ENCODE assay signal across 8 cellular contexts in genomic region chr19:44770550-44771257, GRCh38. TPM values are rescaled to one million over a fixed set of nuclear protein-coding genes. Genes with fewer than 3 reads are reported as not detected.
DNase-seq lines count a peak whose midpoint lies in the region; ATAC-seq and TF ChIP-seq lines count a peak whose summit lies in the region.

No MANE protein-coding gene starts in this region.

- no peaks in the 10 kb centered on the region for H3K9me3 ChIP-seq in DND-41 (ENCODE audit: insufficient read depth, low read length, severe bottlenecking)
- no peaks in the 10 kb centered on the region for H3K9me3 ChIP-seq in GM23248 (ENCODE audit: low read depth)
- H3K9me3 ChIP-seq in Panc1 (ENCODE audit: control insufficient read depth, insufficient read depth, low read depth, low read length): no peaks in the 10 kb centered on the region
- no peaks in the 10 kb centered on the region for H3K9me3 ChIP-seq in esophagus squamous epithelium

- BruUV-seq in Panc1 (replicated peaks; lab: Mats Ljungman, UMichigan): no TSS peak

- no peaks in the 10 kb centered on the region for H3K27me3 ChIP-seq in DND-41 (ENCODE audit: insufficient read depth, low read length, poor library complexity)
- no peaks in the 10 kb centered on the region for H3K27me3 ChIP-seq in GM23248 (replicated peaks; ENCODE audit: insufficient read depth)
- no peaks in the 10 kb centered on the region for H3K27me3 ChIP-seq in Panc1 (ENCODE audit: control insufficient read depth, insufficient read depth, low read length)
- no peaks in the 10 kb centered on the region for H3K27me3 ChIP-seq in esophagus squamous epithelium

- H3K9ac ChIP-seq in DND-41 (ENCODE audit: low read depth, low read length) (no peak overlapping the region), GM23248 (peak overlapping the region; percentile 40; the same call in 1 of the 2 replicates)

- DNase-seq in DND-41 (peak; percentile 84), GM23248 (peak; percentile 97), Kasumi-1 (lab: John Stamatoyannopoulos, UW) (peak; percentile 95), Panc1 (ENCODE audit: low read depth, low spot score) (peak; percentile 84), esophagus squamous epithelium (lab: John Stamatoyannopoulos, UW) (peak; percentile 83)
- peak; percentile 99 for DNase-seq in activated T-cell treated with anti-CD3 and anti-CD28 coated beads, Interleukin-2, amount 50 U/mL, for 24 hours
- peak; percentile 96 for DNase-seq in natural killer cell treated with Interleukin-12 subunit alpha and Interleukin-12 subunit beta and Interleukin-15 and Interleukin-18, amount 100 ng/mL, for 72 hours (ENCODE audit: low spot score)
- peak; percentile 94 for DNase-seq in stimulated activated naive CD4-positive, alpha-beta T cell treated with Interleukin-2 at 50 U/mL for 16 hours (lab: John Stamatoyannopoulos, UW)

- H3K36me3 ChIP-seq in DND-41 (ENCODE audit: insufficient read depth, low read length): no peaks in the 10 kb centered on the region
- H3K36me3 ChIP-seq in GM23248 (ENCODE audit: low read depth): no peaks in the 10 kb centered on the region
- no peaks in the 10 kb centered on the region for H3K36me3 ChIP-seq in Panc1 (ENCODE audit: control insufficient read depth, insufficient read depth, low read length)
- no peaks in the 10 kb centered on the region for H3K36me3 ChIP-seq in esophagus squamous epithelium

- H3K27me3 Mint-ChIP-seq in activated T-cell treated with anti-CD3 and anti-CD28 coated beads, Interleukin-2, amount 50 U/mL, for 24 hours: no peaks in the 10 kb centered on the region
- no peaks in the 10 kb centered on the region for H3K27me3 Mint-ChIP-seq in natural killer cell treated with Interleukin-12 subunit alpha and Interleukin-12 subunit beta and Interleukin-15 and Interleukin-18, amount 100 ng/mL, for 72 hours

- peak; percentile 82 for TF ChIP-seq CTCF in DND-41 (IDR thresholded peaks at IDR 0.05; ENCODE audit: borderline replicate concordance, extremely low read depth, low read length, poor library complexity, severe bottlenecking)
- peak; percentile 75; the same call in 1 of the 2 replicates for TF ChIP-seq CTCF in Panc1 (IDR thresholded peaks at IDR 0.05)
- peak; percentile 82 to 96 (median 92) for TF ChIP-seq CTCF in esophagus squamous epithelium (IDR thresholded peaks at IDR 0.05)

- no peaks in the 10 kb centered on the region for H3K36me3 Mint-ChIP-seq in activated T-cell treated with anti-CD3 and anti-CD28 coated beads, Interleukin-2, amount 50 U/mL, for 24 hours (ENCODE audit: low read depth)
- H3K36me3 Mint-ChIP-seq in natural killer cell treated with Interleukin-12 subunit alpha and Interleukin-12 subunit beta and Interleukin-15 and Interleukin-18, amount 100 ng/mL, for 72 hours: no peaks in the 10 kb centered on the region

- no peaks in the 10 kb centered on the region for H4K20me1 ChIP-seq in DND-41 (ENCODE audit: insufficient read depth, low read length)
- H4K20me1 ChIP-seq in GM23248 (ENCODE audit: insufficient read depth): no peaks in the 10 kb centered on the region

- peaks cover 34% of the 10 kb centered on the region for H3K4me1 Mint-ChIP-seq in activated T-cell treated with anti-CD3 and anti-CD28 coated beads, Interleukin-2, amount 50 U/mL, for 24 hours (ENCODE audit: low read depth)
- peaks cover 25 to 31% of the 10 kb centered on the region in 2 donors for H3K4me1 Mint-ChIP-seq in natural killer cell treated with Interleukin-12 subunit alpha and Interleukin-12 subunit beta and Interleukin-15 and Interleukin-18, amount 100 ng/mL, for 72 hours (ENCODE audit: low read depth in 2 of 2)

- peak overlapping the region; percentile 59 for H3K4me3 Mint-ChIP-seq in activated T-cell treated with anti-CD3 and anti-CD28 coated beads, Interleukin-2, amount 50 U/mL, for 24 hours
- peak overlapping the region; percentile 70 for H3K4me3 Mint-ChIP-seq in natural killer cell treated with Interleukin-12 subunit alpha and Interleukin-12 subunit beta and Interleukin-15 and Interleukin-18, amount 100 ng/mL, for 72 hours

- H3K9me2 ChIP-seq in GM23248 (ENCODE audit: insufficient read depth): no peaks in the 10 kb centered on the region

- no peak overlapping the region for H3K27ac ChIP-seq in DND-41 (ENCODE audit: low read length)
- no peak overlapping the region for H3K27ac ChIP-seq in GM23248
- H3K27ac ChIP-seq in Panc1 (ENCODE audit: low read length): peak overlapping the region; percentile 66
- H3K27ac ChIP-seq in esophagus squamous epithelium: peak overlapping the region in 3 of 4 donors; percentile 44 to 67 (median 48)

- H3K4me1 ChIP-seq in DND-41 (ENCODE audit: insufficient read depth, low read length): no peaks in the 10 kb centered on the region; the same call in 1 of the 2 replicates
- peaks cover 19% of the 10 kb centered on the region for H3K4me1 ChIP-seq in GM23248 (ENCODE audit: insufficient read depth)
- peaks cover 10% of the 10 kb centered on the region for H3K4me1 ChIP-seq in Panc1 (ENCODE audit: control insufficient read depth, insufficient read depth, low read length)
- H3K4me1 ChIP-seq in esophagus squamous epithelium: peaks cover 4 to 35% (median 16%) of the 10 kb centered on the region in 3 donors

- H3K9me3 Mint-ChIP-seq in activated T-cell treated with anti-CD3 and anti-CD28 coated beads, Interleukin-2, amount 50 U/mL, for 24 hours: no peaks in the 10 kb centered on the region
- peaks cover 3% of the 10 kb centered on the region for H3K9me3 Mint-ChIP-seq in natural killer cell treated with Interleukin-12 subunit alpha and Interleukin-12 subunit beta and Interleukin-15 and Interleukin-18, amount 100 ng/mL, for 72 hours

- H2AFZ ChIP-seq in DND-41 (ENCODE audit: low read depth, low read length) (no peak overlapping the region), GM23248 (peak overlapping the region; percentile 87)

- in situ Hi-C loops in GM23248 (cut with MboI) (no loop called here), Panc1 (cut with HindIII; ENCODE audit: low pct_unique_long_range_greater_than_20kb, low sequenced_read_pairs) (no loop called here)

- H3K4me3 ChIP-seq in DND-41 (ENCODE audit: low read depth in 1 of 2, low read length in 2 of 2) (no peak overlapping the region), GM23248 (peak overlapping the region; percentile 28; the same call in 1 of the 2 replicates), Panc1 (ENCODE audit: low read depth in 2 of 2, low read length in 2 of 2) (no peak overlapping the region), esophagus squamous epithelium (peak overlapping the region in 1 of 4 donors; percentile 28)

- no peaks in the 10 kb centered on the region for H3K79me2 ChIP-seq in DND-41 (ENCODE audit: insufficient read depth, low read length)
- H3K79me2 ChIP-seq in GM23248 (ENCODE audit: insufficient read depth): no peaks in the 10 kb centered on the region

- H3K4me2 ChIP-seq in DND-41 (ENCODE audit: insufficient read depth, low read length): 0 out of 2 replicates have a peak overlapping the region, but pooled peaks have one; percentile 11
- H3K4me2 ChIP-seq in GM23248 (ENCODE audit: unreplicated experiment): peak overlapping the region; percentile 47

- CTCF ChIA-PET in Panc1 (lab: Charles Lee): interaction anchor here (0.6 to 2.5 kb wide), 12 partner anchors 9 to 200 kb away, joined by 3 to 34 read pairs (median 4); partner anchors contain the start of gene NECTIN2

- no peak for TF ChIP-seq POLR2A in esophagus squamous epithelium (IDR thresholded peaks at IDR 0.05)

- WGBS in GM23248 (ENCODE audit: low coverage in 1 of 2, low lambda C conversion rate in 2 of 2, missing lambda C conversion rate in 2 of 2), 2 experiments: 17 to 20% methylated on average over 15 of the region's 15 CpGs
- WGBS in esophagus squamous epithelium, 2 donors: 13% methylated on average over 15 of the region's 15 CpGs

- peak overlapping the region; percentile 87 for H3K27ac Mint-ChIP-seq in activated T-cell treated with anti-CD3 and anti-CD28 coated beads, Interleukin-2, amount 50 U/mL, for 24 hours
- H3K27ac Mint-ChIP-seq in natural killer cell treated with Interleukin-12 subunit alpha and Interleukin-12 subunit beta and Interleukin-15 and Interleukin-18, amount 100 ng/mL, for 72 hours: peak overlapping the region; percentile 70 to 76

- ATAC-seq in DND-41 (ENCODE audit: insufficient read depth, low read depth) (peak; percentile 97), Panc1 (peak; percentile 98)
- peak; percentile 100 for ATAC-seq in natural killer cell treated with Interleukin-12 subunit alpha and Interleukin-12 subunit beta and Interleukin-15 and Interleukin-18, amount 100 ng/mL, for 72 hours

- H3F3A ChIP-seq in GM23248 (ENCODE audit: insufficient read depth): peaks cover 17% of the 10 kb centered on the region

- intact Hi-C loops in Panc1 (cut with micrococcal nuclease; ENCODE audit: unreplicated experiment): loop anchor here (2.0 kb wide), 2 partner anchors 46 to 82 kb away; no protein-coding TSS in a partner anchor
- intact Hi-C loops in esophagus squamous epithelium (cut with DNase I): loop anchor here (5.0 kb wide), 1 partner anchor 48 kb away; no protein-coding TSS in a partner anchor

- POLR2A ChIA-PET in Panc1 (lab: Charles Lee): interaction anchor here (0.7 kb wide), 1 partner anchor 96 kb away, joined by 5 read pairs; no protein-coding TSS in a partner anchor

RNA-seq across cellular contexts. Expression of gene CBLC, which starts 7.0 kb away (rescaled TPM):
- total RNA-seq in GM23248 (2014; rRNA removed; shearing (Covaris generic)): not detected in 2 replicates
- not detected in 2 replicates for polyA plus RNA-seq in GM23248 (2016; fragmentation: Nextera tagmentation; extraction: Ambion mirVana)
- 0.80 TPM for total RNA-seq in Panc1 (2021; ENCODE audit: unreplicated experiment)
- 2.3 TPM for polyA plus RNA-seq in Panc1 (2012; ENCODE audit: insufficient read length)
- total RNA-seq in esophagus squamous epithelium: 10 to 100 TPM; 26.9 to 75.7 (median 49.1) TPM
- total RNA-seq in natural killer cell treated with Interleukin-12 subunit alpha and Interleukin-12 subunit beta and Interleukin-15 and Interleukin-18, amount 100 ng/mL, for 72 hours: not detected

RNA-seq across cellular contexts. Expression of gene BCL3, which starts 22.2 kb away (rescaled TPM):
- total RNA-seq in GM23248 (2014; rRNA removed; shearing (Covaris generic)): 11.3 and 18.6 TPM in 2 replicates
- 24.6 and 26.8 TPM in 2 replicates for polyA plus RNA-seq in GM23248 (2016; fragmentation: Nextera tagmentation; extraction: Ambion mirVana)
- total RNA-seq in Panc1 (2021; ENCODE audit: unreplicated experiment) (48.5 TPM), esophagus squamous epithelium (10 to 100 TPM; 26.6 to 88.9 (median 51.4) TPM)
- 80.9 TPM for polyA plus RNA-seq in Panc1 (2012; ENCODE audit: insufficient read length)
- total RNA-seq in natural killer cell treated with Interleukin-12 subunit alpha and Interleukin-12 subunit beta and Interleukin-15 and Interleukin-18, amount 100 ng/mL, for 72 hours: 100 to 1,000 TPM; 117 to 122 TPM

RNA-seq across cellular contexts. Expression of gene BCAM, which starts 38.2 kb away (rescaled TPM):
- total RNA-seq in GM23248 (2014; rRNA removed; shearing (Covaris generic)): 1.3 and 2.1 TPM in 2 replicates
- 1.4 and 1.5 TPM in 2 replicates for polyA plus RNA-seq in GM23248 (2016; fragmentation: Nextera tagmentation; extraction: Ambion mirVana)
- total RNA-seq in Panc1 (2021; ENCODE audit: unreplicated experiment): 21.5 TPM
- 85.2 TPM for polyA plus RNA-seq in Panc1 (2012; ENCODE audit: insufficient read length)
- total RNA-seq in esophagus squamous epithelium: 10 to 100 TPM in 3 of 4 donors, 1 to 10 TPM in 1; 7.2 to 24.8 (median 17.6) TPM
- total RNA-seq in natural killer cell treated with Interleukin-12 subunit alpha and Interleukin-12 subunit beta and Interleukin-15 and Interleukin-18, amount 100 ng/mL, for 72 hours: not detected

Comparison
In these comparisons a context has a peak if more than half of its experiments do, and no peak if none do; other contexts are left out.
1. H3K27ac ChIP-seq: peak in Panc1 (single experiment) and esophagus squamous epithelium (3 of 4); none in DND-41 (single experiment) and GM23248 (single experiment).
2. RNA of gene CBLC, which starts 7.0 kb away (total RNA-seq): 26.9 to 75.7 TPM in esophagus squamous epithelium; 0.80 TPM in Panc1 (single experiment), not detected in GM23248 and not detected in natural killer cell treated with Interleukin-12 subunit alpha and Interleukin-12 subunit beta and Interleukin-15 and Interleukin-18, amount 100 ng/mL, for 72 hours; every median in the first group is over 10 times any median in the second.
3. Peak in every context shown above with its lines, with median percentiles within 50 percentile points of each other: ATAC-seq, DNase-seq and CTCF ChIP-seq.